ENCODE assay signal across 14 cellular contexts in genomic region chr14:32947792-32948191, GRCh38. TPM values are rescaled to one million over a fixed set of nuclear protein-coding genes. Genes with fewer than 3 reads are reported as not detected.
DNase-seq lines count a peak whose midpoint lies in the region; ATAC-seq, FAIRE-seq and TF ChIP-seq lines count a peak whose summit lies in the region.
"Had no signal": no experiment of that assay in that cellular context is flagged by ENCODE, and none has a peak within 500 bp of the region (broad histone marks: within the 10 kb centered on the region; RNA-seq: fewer than 3 reads in every experiment).

No MANE protein-coding gene starts in this region.

- no peaks in the 10 kb centered on the region; a peak in 1 of 3 replicates for H3K36me3 ChIP-seq in HEK293 (ENCODE audit: control insufficient read depth in 2 of 2, insufficient read depth in 1 of 2, low read length in 2 of 2)

- H3K4me1 ChIP-seq in HEK293 (ENCODE audit: control insufficient read depth, insufficient read depth, low read length), result peaks cover 3% of the 10 kb centered on the region
- H3K4me1 ChIP-seq: A549 had no signal

- CTCF ChIA-PET in HEK293 (lab: Yijun Ruan, JAX), result no interaction called here

- intact Hi-C loops in Right ventricle myocardium inferior (cut with DNase I), result no loop called here

- H3K9me3 ChIP-seq in HEK293 (ENCODE audit: control insufficient read depth, insufficient read depth, low read depth, low read length), result no peaks in the 10 kb centered on the region
- H3K9me3 ChIP-seq: A549 had no signal

- DNase-seq in SHP77 treated with DMSO at 0.1 percent for 48 hours (lab: John Stamatoyannopoulos, UW), result peak; percentile 29
- DNase-seq in superior temporal gyrus (ENCODE audit: extremely low spot score), result peak; percentile 55
- DNase-seq in globus pallidus (ENCODE audit: low spot score), result no peak
- no peak for DNase-seq in Right ventricle myocardium inferior (ENCODE audit: missing footprints)
- no peak for DNase-seq in RKO (ENCODE audit: low spot score)
- DNase-seq: CD8-positive, alpha-beta T cell; COR-L47; DMS53; GF-D8 had no signal

- POLR2A ChIA-PET in HEK293 (lab: Yijun Ruan, JAX), result no interaction called here

- H3K4me3 ChIP-seq in HEK293 (ENCODE audit: low read depth, low read length), result no peak overlapping the region
- H3K4me3 ChIP-seq: A549 had no signal

- FAIRE-seq in islet of Langerhans (lab: Jason Lieb, UNC), result peak; percentile 24
- FAIRE-seq: A549 had no signal

- no peak for TF ChIP-seq CTCF in HEK293 (tag by site-specific recombination; IDR thresholded peaks at IDR 0.05)

- H3K27ac ChIP-seq in HEK293 (ENCODE audit: extremely low read depth, low read depth, low read length), result no peak overlapping the region
- H3K27ac ChIP-seq: A549, HL-60 had no signal

- ATAC-seq in Right ventricle myocardium inferior, result no peak
- ATAC-seq: A549; CD8-positive, alpha-beta T cell; HCT116 had no signal

TF ChIP-seq in HEK293, 187 proteins besides CTCF, POLR2A, EP300 and RAD21:
- TF ChIP-seq ZBTB7A (tag by site-specific recombination; IDR thresholded peaks at IDR 0.05; ENCODE audit: low read depth) (no peak), ZNF585B (tag by site-specific recombination; IDR thresholded peaks at IDR 0.05) (no peak), ZNF350 (tag by site-specific recombination; IDR thresholded peaks at IDR 0.05) (no peak), HOXC10 (CRISPR knock-in tag; IDR thresholded peaks at IDR 0.05) (no peak), ZNF555 (tag by site-specific recombination; conservative IDR thresholded peaks at IDR 0.05) (no peak), BCL11A (tag by site-specific recombination; IDR thresholded peaks at IDR 0.05; ENCODE audit: low read depth) (no peak), ZNF391 (tag by site-specific recombination; IDR thresholded peaks at IDR 0.05; ENCODE audit: borderline replicate concordance, low read depth) (no peak), FEZF1 (tag by site-specific recombination; IDR thresholded peaks at IDR 0.05) (peak; percentile 79), PRDM6 (tag by site-specific recombination; IDR thresholded peaks at IDR 0.05) (peak; percentile 48; the same call in 1 of the 2 replicates), SCRT1 (tag by site-specific recombination; IDR thresholded peaks at IDR 0.05; ENCODE audit: borderline replicate concordance) (no peak), IKZF3 (tag by site-specific recombination; IDR thresholded peaks at IDR 0.05) (no peak), PRDM10 (tag by site-specific recombination; IDR thresholded peaks at IDR 0.05) (no peak), OSR2 (tag by site-specific recombination; IDR thresholded peaks at IDR 0.05) (0 out of 2 replicates have a peak, but pooled peaks have one; percentile 13)

RNA-seq across cellular contexts. Expression of gene NPAS3, which starts 9.1 kb away (rescaled TPM):
- total RNA-seq in Right ventricle myocardium inferior, result 1.9 TPM
- total RNA-seq: CD8-positive, alpha-beta T cell had no signal

Comparison
In these comparisons a context has a peak if more than half of its experiments do, and no peak if none do; other contexts are left out.
1. DNase-seq: peak in SHP77 treated with DMSO at 0.1 percent for 48 hours (single experiment) and superior temporal gyrus (single experiment); none in globus pallidus (single experiment), Right ventricle myocardium inferior (single experiment) and RKO (single experiment).